ENCODE assay signal across 8 cellular contexts in the genomic region with DNA sequence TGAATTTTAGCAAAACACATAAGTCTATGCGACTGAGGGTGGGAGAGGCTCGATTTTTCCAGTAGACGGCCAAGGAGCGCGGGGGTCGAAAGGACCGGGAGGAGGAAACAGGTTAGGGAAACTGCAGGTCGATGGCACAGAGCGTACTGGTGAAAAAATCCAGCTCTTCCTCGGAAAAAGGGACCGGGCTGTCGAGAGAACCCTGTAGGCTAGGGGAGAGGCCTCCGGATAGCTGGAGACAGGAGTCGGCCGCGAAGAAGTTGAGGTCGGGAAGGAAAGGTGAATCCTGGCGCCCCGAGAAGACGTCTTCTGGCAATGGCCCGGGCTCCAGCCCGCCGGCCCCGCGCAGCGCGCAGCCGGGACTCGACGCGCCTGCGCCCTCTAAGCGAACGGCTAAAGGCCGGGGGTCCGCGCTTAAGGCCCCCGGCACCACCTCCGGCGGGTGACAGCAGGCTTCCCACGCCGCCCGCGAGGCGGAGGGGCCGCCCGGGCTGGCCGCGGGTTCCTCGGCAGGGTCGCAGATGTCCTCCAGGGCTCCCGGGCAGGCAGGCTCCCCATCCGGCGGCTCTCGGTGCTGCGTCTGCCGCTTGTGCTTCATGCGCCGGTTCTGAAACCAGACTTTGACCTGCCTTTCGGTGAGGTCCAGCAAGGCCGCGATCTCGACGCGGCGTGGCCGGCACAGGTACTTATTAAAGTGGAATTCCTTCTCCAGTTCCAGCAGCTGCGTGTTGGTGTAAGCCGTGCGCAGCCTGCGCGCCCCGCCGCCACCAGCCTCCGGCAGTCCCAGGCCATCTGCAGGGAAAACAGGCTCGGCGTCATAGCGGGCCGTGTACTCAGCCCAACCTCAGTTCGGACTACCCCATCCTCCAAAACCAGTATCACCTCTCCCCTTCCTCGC. TPM values are rescaled to one million over a fixed set of nuclear protein-coding genes. Genes with fewer than 3 reads are reported as not detected.
DNase-seq lines count a peak whose midpoint lies in the region; ATAC-seq, FAIRE-seq and TF ChIP-seq lines count a peak whose summit lies in the region.

No MANE protein-coding gene starts in this region.

- H3K27me3 ChIP-seq in endothelial cell of umbilical vein (ENCODE audit: control insufficient read depth in 2 of 2, insufficient read depth in 2 of 2, low read length in 2 of 2), result no peaks in the 10 kb centered on the region
- peaks cover 74% of the 10 kb centered on the region for H3K27me3 ChIP-seq in mucosa of stomach (ENCODE audit: control insufficient read depth, insufficient read depth, low read length)
- H3K27me3 ChIP-seq in thymus (ENCODE audit: control insufficient read depth, insufficient read depth), result peaks cover 20% of the 10 kb centered on the region

- peaks cover 61% of the 10 kb centered on the region for H3K4me1 Mint-ChIP-seq in activated CD8-positive, alpha-beta T cell treated with anti-CD3 and anti-CD28 coated beads, Interleukin-2, amount 10 ng/mL, durations not matched to agents 7 days and 5 days (ENCODE audit: low read depth)

- H3K9me3 Mint-ChIP-seq in activated CD8-positive, alpha-beta T cell treated with anti-CD3 and anti-CD28 coated beads, Interleukin-2, amount 10 ng/mL, durations not matched to agents 7 days and 5 days (ENCODE audit: insufficient read depth), result no peaks in the 10 kb centered on the region

- intact Hi-C loops in endothelial cell of umbilical vein (cut with micrococcal nuclease), result loop anchor here (2.0 kb wide), 1 partner anchor 50 kb away; no protein-coding TSS in a partner anchor

- H3K79me2 ChIP-seq in endothelial cell of umbilical vein (ENCODE audit: control insufficient read depth, insufficient read depth, low read length), result peaks cover 54% of the 10 kb centered on the region

- no peak for FAIRE-seq in endothelial cell of umbilical vein (lab: Jason Lieb, UNC)

- no peaks in the 10 kb centered on the region for H3K36me3 ChIP-seq in KOPT-K1 (ENCODE audit: insufficient read depth, low read length)
- no peaks in the 10 kb centered on the region for H3K36me3 ChIP-seq in endothelial cell of umbilical vein (ENCODE audit: control insufficient read depth in 2 of 2, extremely low read depth in 1 of 2, insufficient read depth in 2 of 2, low read length in 2 of 2)
- H3K36me3 ChIP-seq in mucosa of stomach (ENCODE audit: control insufficient read depth, insufficient read depth, low read length), result no peaks in the 10 kb centered on the region
- no peaks in the 10 kb centered on the region for H3K36me3 ChIP-seq in thymus (ENCODE audit: control insufficient read depth, insufficient read depth)

- H3K9me3 ChIP-seq in KOPT-K1 (ENCODE audit: insufficient read depth, low read length, poor library complexity, severe bottlenecking), result no peaks in the 10 kb centered on the region
- no peaks in the 10 kb centered on the region for H3K9me3 ChIP-seq in endothelial cell of umbilical vein (replicated peaks; ENCODE audit: control insufficient read depth, insufficient read depth, low read length)
- no peaks in the 10 kb centered on the region for H3K9me3 ChIP-seq in mucosa of stomach (ENCODE audit: control insufficient read depth, low read length)
- no peaks in the 10 kb centered on the region for H3K9me3 ChIP-seq in thymus (ENCODE audit: control insufficient read depth)

- H3K27ac ChIP-seq in KOPT-K1 (ENCODE audit: low read depth, low read length, poor library complexity, severe bottlenecking) (peak overlapping the region; percentile 18), endothelial cell of umbilical vein (ENCODE audit: insufficient read depth, low read depth, low read length) (peak overlapping the region; percentile 80), thymus (ENCODE audit: low read depth) (peak overlapping the region; percentile 82)

- H3K9me1 ChIP-seq in endothelial cell of umbilical vein (replicated peaks; ENCODE audit: control insufficient read depth, extremely low read depth, insufficient read depth, low read length), result no peaks in the 10 kb centered on the region

- POLR2A ChIA-PET in activated CD8-positive, alpha-beta T cell treated with anti-CD3 and anti-CD28 coated beads, Interleukin-2, amount 10 ng/mL, durations not matched to agents 7 days and 5 days (lab: Charles Lee), result interaction anchor here (1.2 to 1.5 kb wide), 3 partner anchors 29 to 89 kb away, joined by 3 to 6 read pairs (median 3); no protein-coding TSS in a partner anchor
- POLR2A ChIA-PET in endothelial cell of umbilical vein (lab: Charles Lee), result no interaction called here

- peak overlapping the region; percentile 90 for H3K4me3 Mint-ChIP-seq in activated CD8-positive, alpha-beta T cell treated with anti-CD3 and anti-CD28 coated beads, Interleukin-2, amount 10 ng/mL, durations not matched to agents 7 days and 5 days

- H3K36me3 Mint-ChIP-seq in activated CD8-positive, alpha-beta T cell treated with anti-CD3 and anti-CD28 coated beads, Interleukin-2, amount 10 ng/mL, durations not matched to agents 7 days and 5 days (ENCODE audit: low read depth), result peaks cover 19% of the 10 kb centered on the region

- peaks cover 2% of the 10 kb centered on the region for H3K27me3 Mint-ChIP-seq in activated CD8-positive, alpha-beta T cell treated with anti-CD3 and anti-CD28 coated beads, Interleukin-2, amount 10 ng/mL, durations not matched to agents 7 days and 5 days (ENCODE audit: low read depth)

- H3K4me2 ChIP-seq in endothelial cell of umbilical vein (ENCODE audit: insufficient read depth, low read length), result peak overlapping the region; percentile 89

- H3K9ac ChIP-seq in endothelial cell of umbilical vein (replicated peaks; ENCODE audit: extremely low read depth, insufficient read depth, low read length) (peak overlapping the region; percentile 91), mucosa of stomach (ENCODE audit: low read length) (peak overlapping the region; percentile 68)

- peak in 1 of 2 donors; percentile 3 for TF ChIP-seq CTCF in endothelial cell of umbilical vein (IDR thresholded peaks at IDR 0.05; ENCODE audit: extremely low read depth in 1 of 2, insufficient read depth in 1 of 2, low read depth in 1 of 2, low read length in 2 of 2)

- no peak overlapping the region for H2AFZ ChIP-seq in endothelial cell of umbilical vein (ENCODE audit: low read depth, low read length)

- TF ChIP-seq POLR2A in endothelial cell of umbilical vein (IDR thresholded peaks at IDR 0.05; ENCODE audit: low read depth, low read length), result no peak

- under 1% methylated on average over 81 of the region's 81 CpGs for WGBS in thymus

- peak overlapping the region; percentile 88 to 99 (median 97) for H3K4me3 ChIP-seq in endothelial cell of umbilical vein (replicated peaks in 1 of 3; ENCODE audit: insufficient read depth in 1 of 3, low read depth in 1 of 3, low read length in 3 of 3)
- peak overlapping the region; percentile 25 for H3K4me3 ChIP-seq in mucosa of stomach (ENCODE audit: low read length)
- peak overlapping the region; percentile 60 for H3K4me3 ChIP-seq in thymus (ENCODE audit: low read length)

- no peaks in the 10 kb centered on the region for H4K20me1 ChIP-seq in endothelial cell of umbilical vein (replicated peaks; ENCODE audit: control insufficient read depth, extremely low read depth, insufficient read depth, low read length)

- peaks cover 41% of the 10 kb centered on the region for H3K4me1 ChIP-seq in endothelial cell of umbilical vein (ENCODE audit: control insufficient read depth, extremely low read depth, insufficient read depth, low read length)
- peaks cover 4% of the 10 kb centered on the region for H3K4me1 ChIP-seq in mucosa of stomach (ENCODE audit: control insufficient read depth, insufficient read depth, low read length)
- H3K4me1 ChIP-seq in thymus (ENCODE audit: control insufficient read depth, insufficient read depth, low read length), result peaks cover 9% of the 10 kb centered on the region

- dilution Hi-C loops in endothelial cell of umbilical vein (cut with MboI; ENCODE audit: extremely low pct_ligation_motif_present, low sequenced_read_pairs), result no loop called here

- TSS peak; percentile 54 for BruUV-seq in endothelial cell of umbilical vein (replicated peaks; lab: Mats Ljungman, UMichigan)

- peak overlapping the region; percentile 96 for H3K27ac Mint-ChIP-seq in activated CD8-positive, alpha-beta T cell treated with anti-CD3 and anti-CD28 coated beads, Interleukin-2, amount 10 ng/mL, durations not matched to agents 7 days and 5 days

- CTCF ChIA-PET in activated CD8-positive, alpha-beta T cell treated with anti-CD3 and anti-CD28 coated beads, Interleukin-2, amount 10 ng/mL, durations not matched to agents 7 days and 5 days (lab: Charles Lee), result interaction anchor here (1.0 to 2.2 kb wide), 2 partner anchors 30 to 50 kb away, joined by 4 to 8 read pairs; no protein-coding TSS in a partner anchor
- CTCF ChIA-PET in endothelial cell of umbilical vein (lab: Charles Lee), result interaction anchor here (1.0 to 1.9 kb wide), 4 partner anchors 12 to 327 kb away, joined by 4 to 6 read pairs (median 4); no protein-coding TSS in a partner anchor

- DNase-seq in NOMO-1 treated with DMSO at 0.1 percent for 48 hours (lab: John Stamatoyannopoulos, UW; ENCODE audit: unreplicated experiment) (peak; percentile 8), NOMO-1 treated with dmso at 0.1 percent for 144 hours (lab: John Stamatoyannopoulos, UW; ENCODE audit: unreplicated experiment) (no peak), endothelial cell of umbilical vein (ENCODE audit: low read depth, low spot score) (peak; percentile 61), NCI-H187 treated with DMSO at 0.1 percent for 48 hours (lab: John Stamatoyannopoulos, UW) (no peak)
- DNase-seq in activated CD8-positive, alpha-beta T cell treated with anti-CD3 and anti-CD28 coated beads, Interleukin-2, amount 10 ng/mL, durations not matched to agents 7 days and 5 days, result peak; percentile 73

- ATAC-seq in activated CD8-positive, alpha-beta T cell treated with anti-CD3 and anti-CD28 coated beads, Interleukin-2, amount 10 ng/mL, durations not matched to agents 7 days and 5 days, result peak; percentile 60

RNA-seq across cellular contexts. Expression of gene HOXB2, which starts 1.7 kb away (rescaled TPM):
- total RNA-seq in activated CD8-positive, alpha-beta T cell treated with anti-CD3 and anti-CD28 coated beads, Interleukin-2, amount 10 ng/mL, durations not matched to agents 7 days and 5 days, result 10 to 100 TPM; 15.7 to 17.7 TPM
- 21.5 and 23.3 TPM in 2 replicates for total RNA-seq in endothelial cell of umbilical vein
- polyA plus RNA-seq in endothelial cell of umbilical vein, result 14.1 and 16.8 TPM in 2 replicates
- 6.8 and 8.4 TPM in 2 replicates for polyA plus RNA-seq in endothelial cell of umbilical vein (2011; cell fraction: cytosol; rRNA removed)
- 12.1 and 13.9 TPM in 2 replicates for polyA plus RNA-seq in endothelial cell of umbilical vein (2011; cell fraction: nucleus; rRNA removed)
- 12.0 and 12.5 TPM in 2 replicates for polyA plus RNA-seq in endothelial cell of umbilical vein (2012)
- 3.1 and 3.5 TPM in 2 replicates for polyA minus RNA-seq in endothelial cell of umbilical vein
- not detected for polyA minus RNA-seq in endothelial cell of umbilical vein (2011; cell fraction: cytosol; rRNA and poly(A)+ RNA removed)
- 4.9 and 5.0 TPM in 2 replicates for polyA minus RNA-seq in endothelial cell of umbilical vein (2011; cell fraction: nucleus; rRNA and poly(A)+ RNA removed)
- polyA plus RNA-seq in thymus, result 11.1 TPM

RNA-seq across cellular contexts. Expression of gene HOXB1, which starts 12.4 kb away (rescaled TPM):
- not detected for total RNA-seq in activated CD8-positive, alpha-beta T cell treated with anti-CD3 and anti-CD28 coated beads, Interleukin-2, amount 10 ng/mL, durations not matched to agents 7 days and 5 days
- total RNA-seq in endothelial cell of umbilical vein, result not detected in 2 replicates
- polyA plus RNA-seq in endothelial cell of umbilical vein (not detected in 2 replicates), thymus (0.11 TPM)
- polyA plus RNA-seq in endothelial cell of umbilical vein (2011; cell fraction: cytosol; rRNA removed), result not detected in 2 replicates
- not detected in 2 replicates for polyA plus RNA-seq in endothelial cell of umbilical vein (2011; cell fraction: nucleus; rRNA removed)
- not detected in 2 replicates for polyA plus RNA-seq in endothelial cell of umbilical vein (2012)
- not detected in 2 replicates for polyA minus RNA-seq in endothelial cell of umbilical vein
- polyA minus RNA-seq in endothelial cell of umbilical vein (2011; cell fraction: cytosol; rRNA and poly(A)+ RNA removed), result not detected
- 0.19 TPM in 1 of 2 replicates, not detected in the other for polyA minus RNA-seq in endothelial cell of umbilical vein (2011; cell fraction: nucleus; rRNA and poly(A)+ RNA removed)

RNA-seq across cellular contexts. Expression of gene HOXB4, which starts 34.9 kb away (rescaled TPM):
- total RNA-seq in activated CD8-positive, alpha-beta T cell treated with anti-CD3 and anti-CD28 coated beads, Interleukin-2, amount 10 ng/mL, durations not matched to agents 7 days and 5 days, result 1 to 10 TPM; 5.7 to 6.1 TPM
- total RNA-seq in endothelial cell of umbilical vein, result 11.2 and 13.1 TPM in 2 replicates
- 4.6 and 5.4 TPM in 2 replicates for polyA plus RNA-seq in endothelial cell of umbilical vein
- 2.5 and 3.3 TPM in 2 replicates for polyA plus RNA-seq in endothelial cell of umbilical vein (2011; cell fraction: cytosol; rRNA removed)
- polyA plus RNA-seq in endothelial cell of umbilical vein (2011; cell fraction: nucleus; rRNA removed), result 13.6 and 14.6 TPM in 2 replicates
- polyA plus RNA-seq in endothelial cell of umbilical vein (2012), result 5.2 and 5.6 TPM in 2 replicates
- polyA minus RNA-seq in endothelial cell of umbilical vein, result 3.6 and 4.6 TPM in 2 replicates
- 0.51 TPM for polyA minus RNA-seq in endothelial cell of umbilical vein (2011; cell fraction: cytosol; rRNA and poly(A)+ RNA removed)
- 8.2 and 8.8 TPM in 2 replicates for polyA minus RNA-seq in endothelial cell of umbilical vein (2011; cell fraction: nucleus; rRNA and poly(A)+ RNA removed)
- 1.5 TPM for polyA plus RNA-seq in thymus

RNA-seq across cellular contexts. Expression of gene HOXB3, which starts 46.8 kb away (rescaled TPM):
- total RNA-seq in activated CD8-positive, alpha-beta T cell treated with anti-CD3 and anti-CD28 coated beads, Interleukin-2, amount 10 ng/mL, durations not matched to agents 7 days and 5 days, result 10 to 100 TPM in 1 of 2 experiments, 1 to 10 TPM in 1; 8.2 to 10.3 TPM
- total RNA-seq in endothelial cell of umbilical vein, result 45.0 and 56.6 TPM in 2 replicates
- 29.6 and 33.0 TPM in 2 replicates for polyA plus RNA-seq in endothelial cell of umbilical vein
- polyA plus RNA-seq in endothelial cell of umbilical vein (2011; cell fraction: cytosol; rRNA removed), result 7.9 and 11.6 TPM in 2 replicates
- 81.4 and 85.1 TPM in 2 replicates for polyA plus RNA-seq in endothelial cell of umbilical vein (2011; cell fraction: nucleus; rRNA removed)
- 19.0 and 19.8 TPM in 2 replicates for polyA plus RNA-seq in endothelial cell of umbilical vein (2012)
- 7.7 and 13.3 TPM in 2 replicates for polyA minus RNA-seq in endothelial cell of umbilical vein
- polyA minus RNA-seq in endothelial cell of umbilical vein (2011; cell fraction: cytosol; rRNA and poly(A)+ RNA removed), result 1.3 TPM
- polyA minus RNA-seq in endothelial cell of umbilical vein (2011; cell fraction: nucleus; rRNA and poly(A)+ RNA removed), result 18.1 and 32.3 TPM in 2 replicates
- 3.3 TPM for polyA plus RNA-seq in thymus

RNA-seq across cellular contexts. Expression of gene HOXB5, which starts 50.4 kb away (rescaled TPM):
- total RNA-seq in activated CD8-positive, alpha-beta T cell treated with anti-CD3 and anti-CD28 coated beads, Interleukin-2, amount 10 ng/mL, durations not matched to agents 7 days and 5 days, result not detected
- 7.3 and 8.5 TPM in 2 replicates for total RNA-seq in endothelial cell of umbilical vein
- polyA plus RNA-seq in endothelial cell of umbilical vein (2.0 and 2.6 TPM in 2 replicates), thymus (0.16 TPM)
- polyA plus RNA-seq in endothelial cell of umbilical vein (2011; cell fraction: cytosol; rRNA removed), result 1.0 and 1.1 TPM in 2 replicates
- 13.1 and 13.2 TPM in 2 replicates for polyA plus RNA-seq in endothelial cell of umbilical vein (2011; cell fraction: nucleus; rRNA removed)
- 3.3 and 3.5 TPM in 2 replicates for polyA plus RNA-seq in endothelial cell of umbilical vein (2012)
- 0.57 and 0.58 TPM in 2 replicates for polyA minus RNA-seq in endothelial cell of umbilical vein
- 0.82 TPM for polyA minus RNA-seq in endothelial cell of umbilical vein (2011; cell fraction: cytosol; rRNA and poly(A)+ RNA removed)
- 2.5 and 2.6 TPM in 2 replicates for polyA minus RNA-seq in endothelial cell of umbilical vein (2011; cell fraction: nucleus; rRNA and poly(A)+ RNA removed)

Comparison
In these comparisons a context has a peak if more than half of its experiments do, and no peak if none do; other contexts are left out.
1. DNase-seq: peak in NOMO-1 treated with DMSO at 0.1 percent for 48 hours (single experiment), activated CD8-positive, alpha-beta T cell treated with anti-CD3 and anti-CD28 coated beads, Interleukin-2, amount 10 ng/mL, durations not matched to agents 7 days and 5 days (single experiment) and endothelial cell of umbilical vein (single experiment); none in NOMO-1 treated with dmso at 0.1 percent for 144 hours (single experiment) and NCI-H187 treated with DMSO at 0.1 percent for 48 hours (single experiment).
2. H3K27ac ChIP-seq: peak in every context shown above with its lines; median percentile 82 in thymus; 80 in endothelial cell of umbilical vein; 18 in KOPT-K1.
3. H3K4me3 ChIP-seq: peak in every context shown above with its lines; median percentile 97 in endothelial cell of umbilical vein; 60 in thymus; 25 in mucosa of stomach.